In genomic region chr14:61927015-61927414, GRCh38 we compare ENCODE assay signal across 18 cellular contexts.
DNase-seq lines count a peak whose midpoint lies in the region; ATAC-seq and TF ChIP-seq lines count a peak whose summit lies in the region.
"Had no signal": no experiment of that assay in that cellular context is flagged by ENCODE, and none has a peak within 500 bp of the region (broad histone marks: within the 10 kb centered on the region; RNA-seq: fewer than 3 reads in every experiment).

No MANE protein-coding gene starts in this region.

- no peak overlapping the region for H3K27ac ChIP-seq in RWPE1
- H3K27ac ChIP-seq: adrenal gland, left lung, sigmoid colon had no signal

- TF ChIP-seq CTCF in RWPE1 (conservative IDR thresholded peaks at IDR 0.05; ENCODE audit: low read depth) = no peak
- TF ChIP-seq CTCF in fibroblast of villous mesenchyme (IDR thresholded peaks at IDR 0.05; ENCODE audit: insufficient read depth, low read depth, low read length) = no peak

- ATAC-seq in GM18867 (IDR thresholded peaks at IDR 0.05; ENCODE audit: unreplicated experiment) = no peak
- no peak for ATAC-seq in sciatic nerve
- ATAC-seq: T-helper 17 cell had no signal

- POLR2A ChIA-PET in RWPE1 (lab: Yijun Ruan, JAX; ENCODE audit: low non-redundant PET) = no interaction called here

- intact Hi-C loops in sciatic nerve (cut with DNase I) = no loop called here

- H3K4me3 ChIP-seq in fibroblast of villous mesenchyme (ENCODE audit: low read depth, low read length) = no peak overlapping the region
- H3K4me3 ChIP-seq: adrenal gland, left lung, sigmoid colon had no signal

- DNase-seq in H4 (ENCODE audit: low spot score) (peak; percentile 36), RWPE1 (ENCODE audit: low spot score) (peak; percentile 74), fibroblast of villous mesenchyme (ENCODE audit: low read depth) (peak; percentile 22), stromal cell of bone marrow (ENCODE audit: low read depth) (peak; percentile 23), DMS53 (lab: John Stamatoyannopoulos, UW) (no peak), sciatic nerve (ENCODE audit: low spot score) (no peak)
- DNase-seq: activated CD4-positive, alpha-beta T cell treated with anti-CD3 and anti-CD28 coated beads, Interleukin-2, amount 10 ng/mL, durations not matched to agents 24 days and 14 days; activated T-cell treated with anti-CD3 and anti-CD28 coated beads, Interleukin-2, amount 50 U/mL, for 48 hours; adrenal gland; Caco-2; effector CD4-positive, alpha-beta T cell; left lung; MV-4-11; NCI-H345; nephron progenitor cell; sigmoid colon; T-helper 17 cell had no signal

- CTCF ChIA-PET in RWPE1 (lab: Yijun Ruan, JAX) = interaction anchor here (0.6 to 3.6 kb wide), 5 partner anchors 34 to 1557 kb away, joined by 3 to 14 read pairs (median 3); no protein-coding TSS in a partner anchor

Comparison
In these comparisons a context has a peak if more than half of its experiments do, and no peak if none do; other contexts are left out.
1. DNase-seq: peak in H4 (single experiment), RWPE1 (single experiment), fibroblast of villous mesenchyme (single experiment) and stromal cell of bone marrow (single experiment); none in DMS53 (single experiment) and sciatic nerve (single experiment).